In genomic region chr16:1494129-1494640, GRCh38 we compare ENCODE assay signal across 1 cellular context.
TF ChIP-seq lines count a peak whose summit lies in the region.

No MANE protein-coding gene starts in this region.

TF ChIP-seq in IMR-90, 13 proteins besides CTCF, POLR2A, EP300 and RAD21:
- no peak for TF ChIP-seq MXI1 (IDR thresholded peaks at IDR 0.05; ENCODE audit: borderline replicate concordance, low read depth, low read length)
- TF ChIP-seq CHD1 (IDR thresholded peaks at IDR 0.05; ENCODE audit: low read depth, low read length), result no peak
- peak; percentile 50 for TF ChIP-seq SMC3 (IDR thresholded peaks at IDR 0.05; ENCODE audit: low read depth, low read length)
- no peak for TF ChIP-seq MAZ (IDR thresholded peaks at IDR 0.05; ENCODE audit: borderline replicate concordance, low read depth, low read length)
- TF ChIP-seq RCOR1 (IDR thresholded peaks at IDR 0.05; ENCODE audit: insufficient replicate concordance, low read length), result no peak
